In the genomic region with DNA sequence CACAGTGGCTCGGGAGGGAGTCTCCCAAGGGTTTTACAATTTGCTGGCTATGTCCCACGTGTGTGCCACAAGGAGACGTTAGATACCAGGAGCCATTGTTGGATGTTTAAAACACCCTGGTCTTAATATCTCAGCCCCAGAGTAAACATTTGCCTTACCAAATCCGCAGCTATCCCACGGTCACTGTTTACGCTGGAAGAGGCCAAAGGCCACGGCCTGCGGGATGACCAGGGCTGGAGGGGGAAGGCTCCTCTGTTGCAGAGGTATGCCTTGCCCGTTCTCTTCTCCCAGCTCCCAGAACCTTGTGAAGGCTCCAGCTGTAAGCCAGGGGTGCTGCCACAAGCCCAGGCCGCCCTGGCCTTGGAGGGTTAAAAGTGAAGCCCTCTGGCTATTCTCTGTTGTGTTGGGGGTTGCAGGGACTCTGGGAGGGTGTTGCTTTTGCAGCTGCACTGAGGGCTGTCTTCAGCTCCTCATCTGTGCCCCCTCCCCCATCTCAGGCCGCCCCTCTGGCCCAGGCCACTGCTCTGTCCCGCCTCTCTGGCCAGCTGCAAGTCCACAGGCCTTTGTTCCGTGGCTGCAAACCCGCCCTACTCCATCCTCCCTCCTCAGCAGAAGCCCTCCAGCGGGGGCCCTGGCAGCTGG, we compare ENCODE assay signal across 1 cellular context.
TF ChIP-seq lines count a peak whose summit lies in the region.

No MANE protein-coding gene starts in this region.

TF ChIP-seq in HepG2, 621 proteins besides CTCF, POLR2A, EP300 and RAD21 (continued from another document):
- TF ChIP-seq, protein P1, sequence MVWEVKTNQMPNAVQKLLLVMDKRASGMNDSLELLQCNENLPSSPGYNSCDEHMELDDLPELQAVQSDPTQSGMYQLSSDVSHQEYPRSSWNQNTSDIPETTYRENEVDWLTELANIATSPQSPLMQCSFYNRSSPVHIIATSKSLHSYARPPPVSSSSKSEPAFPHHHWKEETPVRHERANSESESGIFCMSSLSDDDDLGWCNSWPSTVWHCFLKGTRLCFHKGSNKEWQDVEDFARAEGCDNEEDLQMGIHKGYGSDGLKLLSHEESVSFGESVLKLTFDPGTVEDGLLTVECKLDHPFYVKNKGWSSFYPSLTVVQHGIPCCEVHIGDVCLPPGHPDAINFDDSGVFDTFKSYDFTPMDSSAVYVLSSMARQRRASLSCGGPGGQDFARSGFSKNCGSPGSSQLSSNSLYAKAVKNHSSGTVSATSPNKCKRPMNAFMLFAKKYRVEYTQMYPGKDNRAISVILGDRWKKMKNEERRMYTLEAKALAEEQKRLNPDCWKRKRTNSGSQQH (CRISPR knock-in tag; IDR thresholded peaks at IDR 0.05; ENCODE audit: low read depth), result no peak
- no peak for TF ChIP-seq HOXA5 (CRISPR knock-in tag; IDR thresholded peaks at IDR 0.05)
- TF ChIP-seq NFRKB (IDR thresholded peaks at IDR 0.05), result no peak
- TF ChIP-seq ZBTB7B (CRISPR knock-in tag; IDR thresholded peaks at IDR 0.05), result no peak
- TF ChIP-seq ZNF205 (CRISPR knock-in tag; IDR thresholded peaks at IDR 0.05), result peak; percentile 23; the same call in 1 of the 2 replicates
- no peak for TF ChIP-seq ATAD3A (CRISPR knock-in tag; IDR thresholded peaks at IDR 0.05)
- TF ChIP-seq ZNF235 (CRISPR knock-in tag; IDR thresholded peaks at IDR 0.05; ENCODE audit: borderline replicate concordance), result no peak; the same call in 1 of the 2 replicates
- TF ChIP-seq, protein P2, sequence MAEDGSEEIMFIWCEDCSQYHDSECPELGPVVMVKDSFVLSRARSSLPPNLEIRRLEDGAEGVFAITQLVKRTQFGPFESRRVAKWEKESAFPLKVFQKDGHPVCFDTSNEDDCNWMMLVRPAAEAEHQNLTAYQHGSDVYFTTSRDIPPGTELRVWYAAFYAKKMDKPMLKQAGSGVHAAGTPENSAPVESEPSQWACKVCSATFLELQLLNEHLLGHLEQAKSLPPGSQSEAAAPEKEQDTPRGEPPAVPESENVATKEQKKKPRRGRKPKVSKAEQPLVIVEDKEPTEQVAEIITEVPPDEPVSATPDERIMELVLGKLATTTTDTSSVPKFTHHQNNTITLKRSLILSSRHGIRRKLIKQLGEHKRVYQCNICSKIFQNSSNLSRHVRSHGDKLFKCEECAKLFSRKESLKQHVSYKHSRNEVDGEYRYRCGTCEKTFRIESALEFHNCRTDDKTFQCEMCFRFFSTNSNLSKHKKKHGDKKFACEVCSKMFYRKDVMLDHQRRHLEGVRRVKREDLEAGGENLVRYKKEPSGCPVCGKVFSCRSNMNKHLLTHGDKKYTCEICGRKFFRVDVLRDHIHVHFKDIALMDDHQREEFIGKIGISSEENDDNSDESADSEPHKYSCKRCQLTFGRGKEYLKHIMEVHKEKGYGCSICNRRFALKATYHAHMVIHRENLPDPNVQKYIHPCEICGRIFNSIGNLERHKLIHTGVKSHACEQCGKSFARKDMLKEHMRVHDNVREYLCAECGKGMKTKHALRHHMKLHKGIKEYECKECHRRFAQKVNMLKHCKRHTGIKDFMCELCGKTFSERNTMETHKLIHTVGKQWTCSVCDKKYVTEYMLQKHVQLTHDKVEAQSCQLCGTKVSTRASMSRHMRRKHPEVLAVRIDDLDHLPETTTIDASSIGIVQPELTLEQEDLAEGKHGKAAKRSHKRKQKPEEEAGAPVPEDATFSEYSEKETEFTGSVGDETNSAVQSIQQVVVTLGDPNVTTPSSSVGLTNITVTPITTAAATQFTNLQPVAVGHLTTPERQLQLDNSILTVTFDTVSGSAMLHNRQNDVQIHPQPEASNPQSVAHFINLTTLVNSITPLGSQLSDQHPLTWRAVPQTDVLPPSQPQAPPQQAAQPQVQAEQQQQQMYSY (CRISPR knock-in tag; IDR thresholded peaks at IDR 0.05), result no peak
- peak; percentile 68; the same call in 1 of the 2 replicates for TF ChIP-seq ZNF788 (CRISPR knock-in tag; IDR thresholded peaks at IDR 0.05; ENCODE audit: borderline replicate concordance)
- TF ChIP-seq, protein P3, sequence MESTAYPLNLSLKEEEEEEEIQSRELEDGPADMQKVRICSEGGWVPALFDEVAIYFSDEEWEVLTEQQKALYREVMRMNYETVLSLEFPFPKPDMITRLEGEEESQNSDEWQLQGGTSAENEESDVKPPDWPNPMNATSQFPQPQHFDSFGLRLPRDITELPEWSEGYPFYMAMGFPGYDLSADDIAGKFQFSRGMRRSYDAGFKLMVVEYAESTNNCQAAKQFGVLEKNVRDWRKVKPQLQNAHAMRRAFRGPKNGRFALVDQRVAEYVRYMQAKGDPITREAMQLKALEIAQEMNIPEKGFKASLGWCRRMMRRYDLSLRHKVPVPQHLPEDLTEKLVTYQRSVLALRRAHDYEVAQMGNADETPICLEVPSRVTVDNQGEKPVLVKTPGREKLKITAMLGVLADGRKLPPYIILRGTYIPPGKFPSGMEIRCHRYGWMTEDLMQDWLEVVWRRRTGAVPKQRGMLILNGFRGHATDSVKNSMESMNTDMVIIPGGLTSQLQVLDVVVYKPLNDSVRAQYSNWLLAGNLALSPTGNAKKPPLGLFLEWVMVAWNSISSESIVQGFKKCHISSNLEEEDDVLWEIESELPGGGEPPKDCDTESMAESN (CRISPR knock-in tag; conservative IDR thresholded peaks at IDR 0.05), result no peak; the same call in 1 of the 2 replicates
- no peak for TF ChIP-seq GTF3A (CRISPR knock-in tag; conservative IDR thresholded peaks at IDR 0.05)
- no peak for TF ChIP-seq ZNF879 (CRISPR knock-in tag; IDR thresholded peaks at IDR 0.05)
- TF ChIP-seq, protein P4, sequence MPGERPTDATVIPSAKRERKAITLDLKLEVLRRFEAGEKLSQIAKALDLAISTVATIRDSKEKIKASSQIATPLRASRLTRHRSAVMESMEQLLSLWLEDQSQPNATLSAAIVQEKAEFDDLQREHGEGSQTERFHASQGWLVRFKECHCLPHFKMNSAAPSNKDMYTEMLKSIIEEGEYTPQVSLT (CRISPR knock-in tag; IDR thresholded peaks at IDR 0.05; ENCODE audit: borderline replicate concordance, low read depth), result no peak
- TF ChIP-seq MED13 (CRISPR knock-in tag; IDR thresholded peaks at IDR 0.05), result no peak
- peak; percentile 29; the same call in 1 of the 2 replicates for TF ChIP-seq MIER3 (CRISPR knock-in tag; IDR thresholded peaks at IDR 0.05; ENCODE audit: borderline replicate concordance)
- TF ChIP-seq CBFB (CRISPR knock-in tag; IDR thresholded peaks at IDR 0.05), result 0 out of 2 replicates have a peak, but pooled peaks have one; percentile 36
- no peak for TF ChIP-seq DNMT3B (CRISPR knock-in tag; conservative IDR thresholded peaks at IDR 0.05)
- TF ChIP-seq ZC3H13 (CRISPR knock-in tag; IDR thresholded peaks at IDR 0.05), result no peak
- TF ChIP-seq CAMTA2 (CRISPR knock-in tag; IDR thresholded peaks at IDR 0.05; ENCODE audit: borderline replicate concordance), result no peak
- TF ChIP-seq ZNF251 (CRISPR knock-in tag; IDR thresholded peaks at IDR 0.05), result no peak
- TF ChIP-seq TMF1 (CRISPR knock-in tag; IDR thresholded peaks at IDR 0.05; ENCODE audit: low read depth), result no peak
- no peak for TF ChIP-seq MAFF (IDR thresholded peaks at IDR 0.05; ENCODE audit: low read depth, low read length)
- no peak for TF ChIP-seq ZSCAN29 (CRISPR knock-in tag; conservative IDR thresholded peaks at IDR 0.05)
- TF ChIP-seq TCF7 (IDR thresholded peaks at IDR 0.05; ENCODE audit: low read depth), result peak; percentile 26; the same call in 1 of the 2 replicates
- TF ChIP-seq CBX1 (IDR thresholded peaks at IDR 0.05; ENCODE audit: low read depth), result no peak
- TF ChIP-seq, protein P5, sequence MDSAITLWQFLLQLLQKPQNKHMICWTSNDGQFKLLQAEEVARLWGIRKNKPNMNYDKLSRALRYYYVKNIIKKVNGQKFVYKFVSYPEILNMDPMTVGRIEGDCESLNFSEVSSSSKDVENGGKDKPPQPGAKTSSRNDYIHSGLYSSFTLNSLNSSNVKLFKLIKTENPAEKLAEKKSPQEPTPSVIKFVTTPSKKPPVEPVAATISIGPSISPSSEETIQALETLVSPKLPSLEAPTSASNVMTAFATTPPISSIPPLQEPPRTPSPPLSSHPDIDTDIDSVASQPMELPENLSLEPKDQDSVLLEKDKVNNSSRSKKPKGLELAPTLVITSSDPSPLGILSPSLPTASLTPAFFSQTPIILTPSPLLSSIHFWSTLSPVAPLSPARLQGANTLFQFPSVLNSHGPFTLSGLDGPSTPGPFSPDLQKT (CRISPR knock-in tag; IDR thresholded peaks at IDR 0.05; ENCODE audit: borderline replicate concordance), result no peak
- no peak for TF ChIP-seq MAFG (CRISPR knock-in tag; IDR thresholded peaks at IDR 0.05)
- TF ChIP-seq CHCHD3 (CRISPR knock-in tag; IDR thresholded peaks at IDR 0.05), result no peak
- TF ChIP-seq KMT2A (CRISPR knock-in tag; IDR thresholded peaks at IDR 0.05), result peak; percentile 60; the same call in 1 of the 2 replicates
- no peak for TF ChIP-seq MBD4 (IDR thresholded peaks at IDR 0.05; ENCODE audit: borderline replicate concordance, low read length)
- 0 out of 2 replicates have a peak, but pooled peaks have one; percentile 5 for TF ChIP-seq SOX13 (IDR thresholded peaks at IDR 0.05)
- TF ChIP-seq SOX13 (CRISPR knock-in tag; conservative IDR thresholded peaks at IDR 0.05 in 1 of 2, IDR thresholded peaks at IDR 0.05 in 1 of 2), result peak in 1 of 2 experiments; percentile 79; a peak in 2 of 4 replicates
- TF ChIP-seq, protein P6, sequence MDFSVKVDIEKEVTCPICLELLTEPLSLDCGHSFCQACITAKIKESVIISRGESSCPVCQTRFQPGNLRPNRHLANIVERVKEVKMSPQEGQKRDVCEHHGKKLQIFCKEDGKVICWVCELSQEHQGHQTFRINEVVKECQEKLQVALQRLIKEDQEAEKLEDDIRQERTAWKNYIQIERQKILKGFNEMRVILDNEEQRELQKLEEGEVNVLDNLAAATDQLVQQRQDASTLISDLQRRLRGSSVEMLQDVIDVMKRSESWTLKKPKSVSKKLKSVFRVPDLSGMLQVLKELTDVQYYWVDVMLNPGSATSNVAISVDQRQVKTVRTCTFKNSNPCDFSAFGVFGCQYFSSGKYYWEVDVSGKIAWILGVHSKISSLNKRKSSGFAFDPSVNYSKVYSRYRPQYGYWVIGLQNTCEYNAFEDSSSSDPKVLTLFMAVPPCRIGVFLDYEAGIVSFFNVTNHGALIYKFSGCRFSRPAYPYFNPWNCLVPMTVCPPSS (IDR thresholded peaks at IDR 0.05), result no peak
- no peak for TF ChIP-seq NR3C1 (CRISPR knock-in tag; IDR thresholded peaks at IDR 0.05)
- TF ChIP-seq ZIK1 (CRISPR knock-in tag; IDR thresholded peaks at IDR 0.05; ENCODE audit: borderline replicate concordance, low read depth), result no peak
